Comparison of ENCODE assay signal across 14 cellular contexts in genomic region chr7:19079066-19079465, GRCh38. TPM values are rescaled to one million over a fixed set of nuclear protein-coding genes. Genes with fewer than 3 reads are reported as not detected.
DNase-seq lines count a peak whose midpoint lies in the region; TF ChIP-seq lines count a peak whose summit lies in the region.
"Had no signal": no experiment of that assay in that cellular context is flagged by ENCODE, and none has a peak within 500 bp of the region (broad histone marks: within the 10 kb centered on the region; RNA-seq: fewer than 3 reads in every experiment).

No MANE protein-coding gene starts in this region.

- no peak for TF ChIP-seq CTCF in nephron progenitor cell (IDR thresholded peaks at IDR 0.05)

- H3K36me3 ChIP-seq in adipocyte (ENCODE audit: control insufficient read depth, insufficient read depth, low read length, severe bottlenecking), result no peaks in the 10 kb centered on the region
- no peaks in the 10 kb centered on the region for H3K36me3 ChIP-seq in HAP-1 (replicated peaks)

- H3K4me3 Mint-ChIP-seq in nephron progenitor cell, result no peak overlapping the region
- H3K4me3 Mint-ChIP-seq: naive thymus-derived CD4-positive, alpha-beta T cell had no signal

- H3K4me3 ChIP-seq in adipocyte (ENCODE audit: low read length) (peak overlapping the region; percentile 2), HAP-1 (no peak overlapping the region)
- H3K4me3 ChIP-seq: GM12878, testis had no signal

- peaks cover 5% of the 10 kb centered on the region for H3K4me1 ChIP-seq in adipocyte (ENCODE audit: control insufficient read depth, insufficient read depth, low read length)
- H3K4me1 ChIP-seq in HAP-1, result 0 out of 2 replicates have a peak, but pooled peaks cover 4% of the 10 kb centered on the region
- H3K4me1 ChIP-seq: testis had no signal

- peaks cover 10% of the 10 kb centered on the region for H3K9me3 Mint-ChIP-seq in nephron progenitor cell

- H3K27ac Mint-ChIP-seq in nephron progenitor cell, result no peak overlapping the region
- H3K27ac Mint-ChIP-seq: naive thymus-derived CD4-positive, alpha-beta T cell had no signal

- H3K27me3 ChIP-seq in adipocyte (replicated peaks; ENCODE audit: control insufficient read depth, insufficient read depth, low read length), result no peaks in the 10 kb centered on the region
- no peaks in the 10 kb centered on the region for H3K27me3 ChIP-seq in HAP-1 (ENCODE audit: low read depth)
- H3K27me3 ChIP-seq: testis had no signal

- peaks cover 4% of the 10 kb centered on the region for H3K36me3 Mint-ChIP-seq in nephron progenitor cell (ENCODE audit: low read depth)
- H3K36me3 Mint-ChIP-seq: naive thymus-derived CD4-positive, alpha-beta T cell had no signal

- H3K9me3 ChIP-seq in adipocyte (ENCODE audit: control insufficient read depth, low read length) (peaks cover 5% of the 10 kb centered on the region), HAP-1 (no peaks in the 10 kb centered on the region)
- H3K9me3 ChIP-seq: testis had no signal

- in situ Hi-C loops in HAP-1 (cut with MboI; ENCODE audit: low sequenced_read_pairs), result no loop called here

- DNase-seq in A172 (ENCODE audit: low spot score), result peak; percentile 41
- DNase-seq in HS-5 (ENCODE audit: low read depth), result peak; percentile 1
- DNase-seq in adipocyte (ENCODE audit: low read depth), result peak; percentile 88
- DNase-seq in fibroblast of the conjunctiva (ENCODE audit: low read depth), result peak; percentile 74
- no peak for DNase-seq in HAP-1 (ENCODE audit: low spot score in 2 of 2)
- DNase-seq in nephron progenitor cell, result no peak
- DNase-seq in NCI-H1436 treated with DMSO at 0.1 percent for 48 hours (lab: John Stamatoyannopoulos, UW), result no peak
- DNase-seq in T-helper 1 cell, result no peak
- DNase-seq: activated gamma-delta T cell treated with Interleukin-2 at 50 U/mL for 16 hours; DMS153; naive thymus-derived CD4-positive, alpha-beta T cell; NCI-H1694; testis had no signal

- no peaks in the 10 kb centered on the region for H3K4me1 Mint-ChIP-seq in nephron progenitor cell
- H3K4me1 Mint-ChIP-seq: naive thymus-derived CD4-positive, alpha-beta T cell had no signal

- peaks cover 3% of the 10 kb centered on the region for H3K27me3 Mint-ChIP-seq in nephron progenitor cell (ENCODE audit: low read depth, poor library complexity)
- H3K27me3 Mint-ChIP-seq: naive thymus-derived CD4-positive, alpha-beta T cell had no signal

- no peak overlapping the region for H3K9ac ChIP-seq in adipocyte (ENCODE audit: low read length)

RNA-seq across cellular contexts. Expression of gene TWIST1, which starts 38.4 kb away (rescaled TPM):
- total RNA-seq in A172 (2014; rRNA removed; shearing (Covaris generic)), result 15.6 and 20.9 TPM in 2 replicates
- total RNA-seq: GM12878 had no signal

Comparison
In these comparisons a context has a peak if more than half of its experiments do, and no peak if none do; other contexts are left out.
1. DNase-seq: peak in A172 (single experiment), HS-5 (single experiment), adipocyte (single experiment) and fibroblast of the conjunctiva (single experiment); none in HAP-1 (0 of 2), nephron progenitor cell (single experiment), NCI-H1436 treated with DMSO at 0.1 percent for 48 hours (single experiment) and T-helper 1 cell (0 of 5).